8 cellular contexts compared by ENCODE assay signal in genomic region chr19:8308891-8309291, GRCh38. TPM values are rescaled to one million over a fixed set of nuclear protein-coding genes. Genes with fewer than 3 reads are reported as not detected.
DNase-seq lines count a peak whose midpoint lies in the region; ATAC-seq and TF ChIP-seq lines count a peak whose summit lies in the region.

No MANE protein-coding gene starts in this region.

- H3K27me3 Mint-ChIP-seq in activated T-cell treated with anti-CD3 and anti-CD28 coated beads, Interleukin-2, amount 50 U/mL, for 4 hours (ENCODE audit: low read depth) = no peaks in the 10 kb centered on the region
- no peaks in the 10 kb centered on the region for H3K27me3 Mint-ChIP-seq in chondrocyte (ENCODE audit: low read depth)

- intact Hi-C loops in mucosa of descending colon (cut with DNase I, micrococcal nuclease) = no loop called here

- TF ChIP-seq CTCF in chondrocyte (IDR thresholded peaks at IDR 0.05) (no peak), mucosa of descending colon (IDR thresholded peaks at IDR 0.05) (no peak)

- ATAC-seq in activated T-cell treated with anti-CD3 and anti-CD28 coated beads, Interleukin-2, amount 50 U/mL, for 4 hours = no peak
- no peak for ATAC-seq in mucosa of descending colon
- no peak for ATAC-seq in HG02763 (IDR thresholded peaks at IDR 0.05; ENCODE audit: unreplicated experiment)
- ATAC-seq in GM21529 (IDR thresholded peaks at IDR 0.05; ENCODE audit: unreplicated experiment) = no peak

- peaks cover 6% of the 10 kb centered on the region for H3K36me3 Mint-ChIP-seq in activated T-cell treated with anti-CD3 and anti-CD28 coated beads, Interleukin-2, amount 50 U/mL, for 4 hours (ENCODE audit: insufficient read depth)
- peaks cover 2% of the 10 kb centered on the region for H3K36me3 Mint-ChIP-seq in chondrocyte (ENCODE audit: low read depth)

- H3K9me3 ChIP-seq in mucosa of descending colon = no peaks in the 10 kb centered on the region

- H3K4me1 ChIP-seq in mucosa of descending colon (ENCODE audit: low read depth) = peaks cover 32% of the 10 kb centered on the region
- H3K4me1 ChIP-seq in urinary bladder (ENCODE audit: insufficient read depth) = no peaks in the 10 kb centered on the region

- H3K27ac Mint-ChIP-seq in chondrocyte (ENCODE audit: unreplicated experiment) = peak overlapping the region; percentile 84

- peaks cover 32% of the 10 kb centered on the region for H3K4me1 Mint-ChIP-seq in activated T-cell treated with anti-CD3 and anti-CD28 coated beads, Interleukin-2, amount 50 U/mL, for 4 hours (ENCODE audit: low read depth)
- peaks cover 22% of the 10 kb centered on the region for H3K4me1 Mint-ChIP-seq in chondrocyte (ENCODE audit: low read depth)

- DNase-seq in activated T-cell treated with anti-CD3 and anti-CD28 coated beads, Interleukin-2, amount 50 U/mL, for 4 hours = no peak
- no peak for DNase-seq in activated T-cell treated with anti-CD3 and anti-CD28 coated beads, Interleukin-2, amount 50 U/mL, for 1 hour
- DNase-seq in chondrocyte (ENCODE audit: low spot score) (peak; percentile 55), mucosa of descending colon (peak in 2 of 3 donors; percentile 33 to 52)
- DNase-seq in stimulated activated CD8-positive, alpha-beta memory T cell treated with anti-CD3 and anti-CD28 coated beads, Interleukin-4, amount 100 ng/mL, for 48 hours = no peak

- H3K36me3 ChIP-seq in mucosa of descending colon (ENCODE audit: low read depth) (no peaks in the 10 kb centered on the region), urinary bladder (ENCODE audit: insufficient read depth) (no peaks in the 10 kb centered on the region)

- 71% methylated on average over 17 of the region's 17 CpGs for WGBS in urinary bladder

- H3K9me3 Mint-ChIP-seq in activated T-cell treated with anti-CD3 and anti-CD28 coated beads, Interleukin-2, amount 50 U/mL, for 4 hours = no peaks in the 10 kb centered on the region
- H3K9me3 Mint-ChIP-seq in chondrocyte (ENCODE audit: low read depth) = no peaks in the 10 kb centered on the region

- H3K4me3 ChIP-seq in mucosa of descending colon (peak overlapping the region; percentile 27), urinary bladder (ENCODE audit: low read depth, low read length) (peak overlapping the region; percentile 54)

- H3K4me3 Mint-ChIP-seq in activated T-cell treated with anti-CD3 and anti-CD28 coated beads, Interleukin-2, amount 50 U/mL, for 4 hours = peak overlapping the region; percentile 95
- peak overlapping the region; percentile 88 for H3K4me3 Mint-ChIP-seq in chondrocyte (ENCODE audit: unreplicated experiment)

- H3K27ac ChIP-seq in urinary bladder (ENCODE audit: low read depth) = no peak overlapping the region

RNA-seq across cellular contexts. Expression of gene CD320, which starts 0.7 kb away (rescaled TPM):
- total RNA-seq in activated T-cell treated with anti-CD3 and anti-CD28 coated beads, Interleukin-2, amount 50 U/mL, for 4 hours = 100 to 1,000 TPM; 142 to 175 (median 145) TPM
- total RNA-seq in chondrocyte = 39.3 to 44.0 TPM (median 41.7 TPM) in 3 replicates
- total RNA-seq in mucosa of descending colon = 10 to 100 TPM; 33.2 to 45.8 (median 41.7) TPM
- total RNA-seq in urinary bladder = 7.9 TPM
- polyA plus RNA-seq in urinary bladder = 52.1 TPM

RNA-seq across cellular contexts. Expression of gene NDUFA7, which starts 12.3 kb away (rescaled TPM):
- 10 to 100 TPM; 81.8 to 96.8 (median 93.0) TPM for total RNA-seq in activated T-cell treated with anti-CD3 and anti-CD28 coated beads, Interleukin-2, amount 50 U/mL, for 4 hours
- total RNA-seq in chondrocyte (25.0 to 34.1 TPM (median 26.6 TPM) in 3 replicates), mucosa of descending colon (10 to 100 TPM; 35.3 to 65.9 (median 35.5) TPM), urinary bladder (11.6 TPM)
- polyA plus RNA-seq in urinary bladder = 93.1 TPM

RNA-seq across cellular contexts. Expression of gene RPS28, which starts 12.4 kb away (rescaled TPM):
- 1,000 to 10,000 TPM; 2,484 to 2,756 (median 2,693) TPM for total RNA-seq in activated T-cell treated with anti-CD3 and anti-CD28 coated beads, Interleukin-2, amount 50 U/mL, for 4 hours
- total RNA-seq in chondrocyte = 1,057 to 1,248 TPM (median 1,100 TPM) in 3 replicates
- total RNA-seq in mucosa of descending colon = 1,000 to 10,000 TPM; 1,101 to 1,558 (median 1,449) TPM
- total RNA-seq in urinary bladder = 301 TPM
- polyA plus RNA-seq in urinary bladder = 758 TPM

RNA-seq across cellular contexts. Expression of gene KANK3, which starts 34.2 kb away (rescaled TPM):
- under 1 TPM in 2 of 3 donors, not detected in 1; 0.41 to 0.43 TPM for total RNA-seq in activated T-cell treated with anti-CD3 and anti-CD28 coated beads, Interleukin-2, amount 50 U/mL, for 4 hours
- total RNA-seq in chondrocyte (0.56 to 1.2 TPM (median 1.2 TPM) in 3 replicates), mucosa of descending colon (10 to 100 TPM in 1 of 3 donors, 1 to 10 TPM in 2; 2.0 to 10.1 (median 3.3) TPM), urinary bladder (8.1 TPM)
- 13.0 TPM for polyA plus RNA-seq in urinary bladder

RNA-seq across cellular contexts. Expression of gene ANGPTL4, which starts 55.1 kb away (rescaled TPM):
- total RNA-seq in activated T-cell treated with anti-CD3 and anti-CD28 coated beads, Interleukin-2, amount 50 U/mL, for 4 hours = under 1 TPM in 1 of 3 donors, not detected in 2; 0.24 TPM
- 56.4 to 143 TPM (median 127 TPM) in 3 replicates for total RNA-seq in chondrocyte
- 1 to 10 TPM; 2.8 to 9.5 (median 2.9) TPM for total RNA-seq in mucosa of descending colon
- 1.3 TPM for total RNA-seq in urinary bladder
- polyA plus RNA-seq in urinary bladder = 14.6 TPM

Comparison
In these comparisons a context has a peak if more than half of its experiments do, and no peak if none do; other contexts are left out.
1. DNase-seq: peak in chondrocyte (single experiment) and mucosa of descending colon (2 of 3); none in activated T-cell treated with anti-CD3 and anti-CD28 coated beads, Interleukin-2, amount 50 U/mL, for 4 hours (single experiment), activated T-cell treated with anti-CD3 and anti-CD28 coated beads, Interleukin-2, amount 50 U/mL, for 1 hour (single experiment) and stimulated activated CD8-positive, alpha-beta memory T cell treated with anti-CD3 and anti-CD28 coated beads, Interleukin-4, amount 100 ng/mL, for 48 hours (single experiment).